ENCODE assay signal across 8 cellular contexts in the genomic region with DNA sequence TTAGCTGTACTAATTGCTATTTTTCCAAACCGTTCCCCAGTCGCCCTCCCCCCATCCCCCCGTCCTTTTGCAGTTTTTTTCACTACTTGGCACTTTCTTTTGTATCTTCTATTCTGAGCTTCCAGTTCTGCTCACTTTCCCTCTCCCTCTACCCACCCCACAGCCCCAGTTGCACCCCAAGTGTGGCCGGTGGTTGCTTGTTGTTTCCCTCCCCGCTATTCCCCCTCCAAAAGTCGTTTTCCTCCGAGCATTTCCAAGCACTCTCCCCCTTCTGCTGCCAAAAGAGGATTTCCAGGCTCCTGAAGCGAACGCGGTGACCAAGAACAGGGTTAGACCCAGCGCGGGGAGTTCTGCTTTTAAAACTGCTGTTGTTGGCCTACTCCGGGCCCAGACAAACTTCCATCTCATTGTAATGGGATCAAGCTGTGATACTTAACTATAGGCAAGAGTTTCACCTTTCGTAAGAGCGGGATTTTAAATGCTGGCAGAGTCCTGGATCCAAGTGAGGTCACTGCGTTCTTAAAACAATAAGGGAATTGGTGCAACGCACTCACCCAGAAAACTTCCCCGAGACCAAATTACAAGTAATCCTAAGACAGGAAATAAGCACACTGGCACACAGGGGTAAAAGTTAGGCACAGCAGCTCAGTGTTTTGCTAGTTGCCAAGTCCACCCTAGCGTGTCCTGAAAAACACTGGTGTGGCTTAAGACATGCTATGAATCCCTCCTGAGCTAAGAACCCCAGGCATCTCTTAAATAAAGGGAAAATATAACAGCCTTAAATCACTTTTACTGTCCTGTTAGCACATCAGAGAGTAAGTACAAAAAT. TPM values are rescaled to one million over a fixed set of nuclear protein-coding genes. Genes with fewer than 3 reads are reported as not detected.
DNase-seq lines count a peak whose midpoint lies in the region; ATAC-seq, FAIRE-seq and TF ChIP-seq lines count a peak whose summit lies in the region.

No MANE protein-coding gene starts in this region.

- H4K20me1 ChIP-seq in keratinocyte (ENCODE audit: control insufficient read depth, extremely low read depth, insufficient read depth, low read length), result no peaks in the 10 kb centered on the region

- H3K27me3 ChIP-seq in keratinocyte (ENCODE audit: control insufficient read depth, extremely low read depth, insufficient read depth, low read length) (no peaks in the 10 kb centered on the region), thymus (ENCODE audit: control insufficient read depth, insufficient read depth) (no peaks in the 10 kb centered on the region)

- WGBS in thymus, result 81% methylated on average over 19 of the region's 19 CpGs

- CTCF ChIA-PET in activated naive CD4-positive, alpha-beta T cell treated with anti-CD3 and anti-CD28 coated beads, Interleukin-2, amount 10 ng/mL, durations not matched to agents 7 days and 5 days (lab: Charles Lee), result interaction anchor here (0.7 to 3.8 kb wide), 13 partner anchors 18 to 345 kb away, joined by 3 to 33 read pairs (median 4); no protein-coding TSS in a partner anchor

- ATAC-seq in left colon (no peak), Right ventricle myocardium inferior (no peak)

- DNase-seq in activated naive CD4-positive, alpha-beta T cell treated with anti-CD3 and anti-CD28 coated beads, Interleukin-2, amount 10 ng/mL, durations not matched to agents 7 days and 5 days, result no peak
- DNase-seq in activated naive CD4-positive, alpha-beta T cell (lab: John Stamatoyannopoulos, UW), result no peak
- no peak for DNase-seq in activated naive CD8-positive, alpha-beta T cell treated with anti-CD3 and anti-CD28 coated beads for 36 hours
- DNase-seq in keratinocyte (ENCODE audit: low read depth, low spot score) (no peak), NCI-H2029 (lab: John Stamatoyannopoulos, UW) (no peak), left colon (no peak), Right ventricle myocardium inferior (ENCODE audit: missing footprints) (no peak)

- H3K4me3 ChIP-seq in keratinocyte (ENCODE audit: control insufficient read depth in 2 of 3, extremely low read depth in 1 of 3, insufficient read depth in 2 of 3, low read depth in 1 of 3, low read length in 3 of 3), result peak overlapping the region in 1 of 3 experiments; percentile 64
- H3K4me3 ChIP-seq in thymus (ENCODE audit: low read length), result peak overlapping the region; percentile 98

- no peaks in the 10 kb centered on the region for H3K9me3 Mint-ChIP-seq in activated naive CD4-positive, alpha-beta T cell treated with anti-CD3 and anti-CD28 coated beads, Interleukin-2, amount 10 ng/mL, durations not matched to agents 7 days and 5 days
- H3K9me3 Mint-ChIP-seq in activated naive CD8-positive, alpha-beta T cell treated with anti-CD3 and anti-CD28 coated beads for 36 hours, result no peaks in the 10 kb centered on the region

- H3K4me2 ChIP-seq in keratinocyte (ENCODE audit: control insufficient read depth, extremely low read depth, insufficient read depth, low read depth, low read length), result peak overlapping the region; percentile 73

- H3K27me3 Mint-ChIP-seq in activated naive CD4-positive, alpha-beta T cell treated with anti-CD3 and anti-CD28 coated beads, Interleukin-2, amount 10 ng/mL, durations not matched to agents 7 days and 5 days, result peaks cover 34% of the 10 kb centered on the region
- peaks cover 9% of the 10 kb centered on the region for H3K27me3 Mint-ChIP-seq in activated naive CD8-positive, alpha-beta T cell treated with anti-CD3 and anti-CD28 coated beads for 36 hours

- H3K79me2 ChIP-seq in keratinocyte (ENCODE audit: control insufficient read depth, insufficient read depth, low read length), result peaks cover 31% of the 10 kb centered on the region

- peaks cover 10% of the 10 kb centered on the region for H3K36me3 Mint-ChIP-seq in activated naive CD4-positive, alpha-beta T cell treated with anti-CD3 and anti-CD28 coated beads, Interleukin-2, amount 10 ng/mL, durations not matched to agents 7 days and 5 days
- H3K36me3 Mint-ChIP-seq in activated naive CD8-positive, alpha-beta T cell treated with anti-CD3 and anti-CD28 coated beads for 36 hours, result peaks cover 26% of the 10 kb centered on the region

- H3K9ac ChIP-seq in keratinocyte (ENCODE audit: control insufficient read depth, extremely low read depth, insufficient read depth, low read length), result no peak overlapping the region

- H3K4me1 ChIP-seq in keratinocyte (ENCODE audit: control insufficient read depth, extremely low read depth, insufficient read depth, low read length) (peaks cover 36% of the 10 kb centered on the region), thymus (ENCODE audit: control insufficient read depth, insufficient read depth, low read length) (peaks cover 10% of the 10 kb centered on the region)

- no peak for TF ChIP-seq CTCF in keratinocyte (optimal IDR thresholded peaks at IDR 0.05 in 1 of 3, IDR thresholded peaks at IDR 0.05 in 1 of 3, conservative IDR thresholded peaks at IDR 0.05 in 1 of 3; ENCODE audit: extremely low read depth in 1 of 3, insufficient read depth in 2 of 3, low read length in 3 of 3)

- H3K4me1 Mint-ChIP-seq in activated naive CD4-positive, alpha-beta T cell treated with anti-CD3 and anti-CD28 coated beads, Interleukin-2, amount 10 ng/mL, durations not matched to agents 7 days and 5 days, result peaks cover 34% of the 10 kb centered on the region
- H3K4me1 Mint-ChIP-seq in activated naive CD8-positive, alpha-beta T cell treated with anti-CD3 and anti-CD28 coated beads for 36 hours, result peaks cover 17% of the 10 kb centered on the region

- peak overlapping the region; percentile 94 for H3K27ac Mint-ChIP-seq in activated naive CD4-positive, alpha-beta T cell treated with anti-CD3 and anti-CD28 coated beads, Interleukin-2, amount 10 ng/mL, durations not matched to agents 7 days and 5 days
- peak overlapping the region; percentile 91 for H3K27ac Mint-ChIP-seq in activated naive CD8-positive, alpha-beta T cell treated with anti-CD3 and anti-CD28 coated beads for 36 hours

- no peaks in the 10 kb centered on the region for H3K9me1 ChIP-seq in keratinocyte (ENCODE audit: control insufficient read depth, extremely low read depth, insufficient read depth, low read length)

- intact Hi-C loops in left colon (cut with DNase I, micrococcal nuclease), result no loop called here
- intact Hi-C loops in Right ventricle myocardium inferior (cut with DNase I), result loop anchor here (2.0 kb wide), 1 partner anchor 337 kb away; a partner anchor contains a TSS

- peak overlapping the region; percentile 91 for H3K4me3 Mint-ChIP-seq in activated naive CD4-positive, alpha-beta T cell treated with anti-CD3 and anti-CD28 coated beads, Interleukin-2, amount 10 ng/mL, durations not matched to agents 7 days and 5 days
- peak overlapping the region; percentile 86 for H3K4me3 Mint-ChIP-seq in activated naive CD8-positive, alpha-beta T cell treated with anti-CD3 and anti-CD28 coated beads for 36 hours

- H3K9me3 ChIP-seq in keratinocyte (ENCODE audit: control insufficient read depth, low read depth, low read length), result no peaks in the 10 kb centered on the region
- no peaks in the 10 kb centered on the region for H3K9me3 ChIP-seq in thymus (ENCODE audit: control insufficient read depth)

- no peak overlapping the region for H2AFZ ChIP-seq in keratinocyte (ENCODE audit: control insufficient read depth, low read length)

- H3K27ac ChIP-seq in keratinocyte (ENCODE audit: control insufficient read depth, insufficient read depth, low read length) (no peak overlapping the region), thymus (ENCODE audit: low read depth) (no peak overlapping the region)

- FAIRE-seq in keratinocyte (lab: Jason Lieb, UNC), result no peak

- dilution Hi-C loops in keratinocyte (cut with MboI; ENCODE audit: extremely low pct_ligation_motif_present, low sequenced_read_pairs), result no loop called here

- H3K36me3 ChIP-seq in keratinocyte (ENCODE audit: control insufficient read depth in 2 of 2, extremely low read depth in 1 of 2, insufficient read depth in 2 of 2, low read length in 2 of 2) (no peaks in the 10 kb centered on the region), thymus (ENCODE audit: control insufficient read depth, insufficient read depth) (peaks cover 3% of the 10 kb centered on the region)

RNA-seq across cellular contexts. Expression of a gene that starts 1.5 kb away (rescaled TPM):
- 100 to 1,000 TPM; 273 to 294 TPM for total RNA-seq in activated naive CD8-positive, alpha-beta T cell treated with anti-CD3 and anti-CD28 coated beads for 36 hours
- 51.0 to 87.8 TPM (median 66.4 TPM) in 3 replicates for polyA plus RNA-seq in keratinocyte
- 26.7 TPM for polyA plus RNA-seq in keratinocyte (2011; ENCODE audit: low read depth)
- 79.8 and 97.8 TPM in 2 replicates for polyA plus RNA-seq in keratinocyte (2011; cell fraction: cytosol; rRNA removed)
- polyA plus RNA-seq in keratinocyte (2011; cell fraction: nucleus; rRNA removed), result 16.2 and 23.1 TPM in 2 replicates
- 62.0 and 82.8 TPM in 2 replicates for polyA plus RNA-seq in keratinocyte (2012; ENCODE audit: low replicate concordance)
- polyA minus RNA-seq in keratinocyte, result 2.9 to 22.3 TPM (median 17.0 TPM) in 3 replicates
- 43.5 TPM for polyA minus RNA-seq in keratinocyte (2011; cell fraction: cytosol; rRNA and poly(A)+ RNA removed)
- 6.0 and 6.7 TPM in 2 replicates for polyA minus RNA-seq in keratinocyte (2011; cell fraction: nucleus; rRNA and poly(A)+ RNA removed)
- polyA plus RNA-seq in thymus, result 304 TPM
- total RNA-seq in left colon, result 10 to 100 TPM in 1 of 2 donors, 1 to 10 TPM in 1; 8.9 to 28.9 TPM
- 7.2 TPM for total RNA-seq in Right ventricle myocardium inferior

RNA-seq across cellular contexts. Expression of a gene that starts 52.7 kb away (rescaled TPM):
- 100 to 1,000 TPM; 212 to 215 TPM for total RNA-seq in activated naive CD8-positive, alpha-beta T cell treated with anti-CD3 and anti-CD28 coated beads for 36 hours
- 66.9 to 117 TPM (median 98.1 TPM) in 3 replicates for polyA plus RNA-seq in keratinocyte
- 181 TPM for polyA plus RNA-seq in keratinocyte (2011; ENCODE audit: low read depth)
- polyA plus RNA-seq in keratinocyte (2011; cell fraction: cytosol; rRNA removed), result 42.0 and 70.2 TPM in 2 replicates
- polyA plus RNA-seq in keratinocyte (2011; cell fraction: nucleus; rRNA removed), result 193 and 255 TPM in 2 replicates
- polyA plus RNA-seq in keratinocyte (2012; ENCODE audit: low replicate concordance), result 70.7 and 108 TPM in 2 replicates
- 23.8 to 78.1 TPM (median 32.4 TPM) in 3 replicates for polyA minus RNA-seq in keratinocyte
- 24.4 TPM for polyA minus RNA-seq in keratinocyte (2011; cell fraction: cytosol; rRNA and poly(A)+ RNA removed)
- 35.2 and 69.0 TPM in 2 replicates for polyA minus RNA-seq in keratinocyte (2011; cell fraction: nucleus; rRNA and poly(A)+ RNA removed)
- 128 TPM for polyA plus RNA-seq in thymus
- 10 to 100 TPM; 92.8 to 97.0 TPM for total RNA-seq in left colon
- total RNA-seq in Right ventricle myocardium inferior, result 74.0 TPM

Comparison
In these comparisons a context has a peak if more than half of its experiments do, and no peak if none do; other contexts are left out.
1. RNA of a gene that starts 1.5 kb away (total RNA-seq): 273 to 294 TPM in activated naive CD8-positive, alpha-beta T cell treated with anti-CD3 and anti-CD28 coated beads for 36 hours; 8.9 to 28.9 TPM in left colon and 7.2 TPM in Right ventricle myocardium inferior (single experiment); every median in the first group is over 4 times any median in the second.